In the genomic region with DNA sequence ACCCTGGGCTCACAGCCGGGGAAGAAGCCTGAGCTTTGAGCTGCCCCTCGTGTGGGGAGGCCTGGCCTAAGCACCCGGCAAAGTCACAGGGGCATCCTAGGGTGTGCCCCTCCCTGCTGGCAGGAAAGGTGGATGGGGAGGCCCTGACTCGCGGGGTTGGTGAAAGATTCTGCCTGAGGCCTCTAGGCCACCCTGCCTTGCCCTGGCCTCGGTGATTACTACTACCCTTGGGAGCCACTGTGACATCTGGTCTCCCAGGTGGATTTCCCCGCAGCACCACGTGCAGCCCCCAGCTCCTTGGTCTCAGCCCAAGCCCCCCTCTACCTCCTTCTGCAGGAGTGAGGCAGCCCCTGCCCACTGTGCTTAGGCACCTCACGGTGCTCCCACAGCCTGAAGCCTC, we compare ENCODE assay signal across 18 cellular contexts. TPM values are rescaled to one million over a fixed set of nuclear protein-coding genes. Genes with fewer than 3 reads are reported as not detected.
DNase-seq lines count a peak whose midpoint lies in the region; ATAC-seq and TF ChIP-seq lines count a peak whose summit lies in the region.
"Had no signal": no experiment of that assay in that cellular context is flagged by ENCODE, and none has a peak within 500 bp of the region (broad histone marks: within the 10 kb centered on the region; RNA-seq: fewer than 3 reads in every experiment).

No MANE protein-coding gene starts in this region.

- H2AFZ ChIP-seq in SK-N-SH (ENCODE audit: low read depth): no peak overlapping the region

- H3K4me3 ChIP-seq in SK-N-SH (ENCODE audit: low read depth in 2 of 2, low read length in 1 of 2) (no peak overlapping the region), dorsolateral prefrontal cortex (no peak overlapping the region)

- no peaks in the 10 kb centered on the region for H3K27me3 Mint-ChIP-seq in CD4-positive, alpha-beta T cell
- H3K27me3 Mint-ChIP-seq: B cell; CD8-positive, alpha-beta memory T cell had no signal

- 73% methylated on average over 3 of the region's 9 CpGs for WGBS in SK-N-SH (ENCODE audit: low lambda C conversion rate)

- no peak for TF ChIP-seq EP300 in SK-N-SH (IDR thresholded peaks at IDR 0.05; ENCODE audit: borderline replicate concordance in 1 of 2, low read depth in 1 of 2, low read length in 1 of 2)

- ATAC-seq in SK-N-SH treated with all-trans-retinoic acid at 6 μM for 48 hours: no peak
- ATAC-seq in CD4-positive, alpha-beta T cell (ENCODE audit: poor library complexity): no peak
- ATAC-seq: HCT116 had no signal

- no peaks in the 10 kb centered on the region for H3K36me3 Mint-ChIP-seq in CD4-positive, alpha-beta T cell (ENCODE audit: low read depth)
- H3K36me3 Mint-ChIP-seq: CD14-positive monocyte; CD8-positive, alpha-beta memory T cell had no signal

- no peaks in the 10 kb centered on the region for H4K20me1 ChIP-seq in SK-N-SH (ENCODE audit: insufficient read depth)

- no peaks in the 10 kb centered on the region for H3F3A ChIP-seq in SK-N-SH (replicated peaks; ENCODE audit: insufficient read depth)

- intact Hi-C loops in dorsolateral prefrontal cortex (cut with DNase I): no loop called here
- intact Hi-C loops in CD4-positive, alpha-beta T cell (cut with DNase I, micrococcal nuclease): no loop called here

- H3K4me3 Mint-ChIP-seq in CD4-positive, alpha-beta T cell: no peak overlapping the region
- H3K4me3 Mint-ChIP-seq: B cell; CD14-positive monocyte; CD8-positive, alpha-beta memory T cell had no signal

- POLR2A ChIA-PET in SK-N-SH (lab: Yijun Ruan, JAX): no interaction called here
- POLR2A ChIA-PET in HEK293T (lab: Yijun Ruan, JAX): interaction anchor here (0.8 kb wide), 1 partner anchor 24 kb away, joined by 3 read pairs; a partner anchor contains a TSS
- POLR2A ChIA-PET in CD4-positive, alpha-beta T cell (lab: Charles Lee): no interaction called here

- H3K4me2 ChIP-seq in SK-N-SH: no peak overlapping the region

- H3K9me3 ChIP-seq in SK-N-SH: no peaks in the 10 kb centered on the region
- H3K9me3 ChIP-seq in CD4-positive, alpha-beta T cell (ENCODE audit: control insufficient read depth, low read length): no peaks in the 10 kb centered on the region
- H3K9me3 ChIP-seq: Caco-2 had no signal

- CTCF ChIA-PET in SK-N-SH (lab: Yijun Ruan, JAX): interaction anchor here (1.0 to 1.7 kb wide), 4 partner anchors 9 to 135 kb away, joined by 3 to 5 read pairs (median 4); no protein-coding TSS in a partner anchor
- CTCF ChIA-PET in HEK293T (lab: Yijun Ruan, JAX): no interaction called here
- CTCF ChIA-PET in CD4-positive, alpha-beta T cell (lab: Charles Lee): no interaction called here

- H3K27ac ChIP-seq in SK-N-SH (ENCODE audit: low read depth in 2 of 2, low read length in 1 of 2): no peak overlapping the region; a peak in 1 of 4 replicates
- H3K27ac ChIP-seq in dorsolateral prefrontal cortex: peak overlapping the region in 33 of 59 donors; percentile 3 to 99 (median 63)
- H3K27ac ChIP-seq in CD4-positive, alpha-beta T cell (ENCODE audit: low read depth, low read length): no peak overlapping the region

- H3K27ac Mint-ChIP-seq in CD4-positive, alpha-beta T cell: no peak overlapping the region
- H3K27ac Mint-ChIP-seq: B cell, CD14-positive monocyte had no signal

- peak; percentile 37 for DNase-seq in SK-N-SH
- DNase-seq in D341Med (ENCODE audit: low spot score): peak; percentile 65
- no peak for DNase-seq in dorsolateral prefrontal cortex
- no peak for DNase-seq in HEK293T (ENCODE audit: extremely low spot score)
- DNase-seq in CD4-positive, alpha-beta T cell: no peak
- no peak for DNase-seq in HCEC 1CT
- DNase-seq: ACHN; Caco-2; CD8-positive, alpha-beta memory T cell; DMS53; GF-D8; KBM-7 had no signal

- no peaks in the 10 kb centered on the region for H3K27me3 ChIP-seq in SK-N-SH (ENCODE audit: insufficient read depth)
- H3K27me3 ChIP-seq in dorsolateral prefrontal cortex: no peaks in the 10 kb centered on the region
- H3K27me3 ChIP-seq in CD4-positive, alpha-beta T cell (ENCODE audit: control insufficient read depth, insufficient read depth, low read length): no peaks in the 10 kb centered on the region

- H3K9ac ChIP-seq in SK-N-SH: no peak overlapping the region

- no peaks in the 10 kb centered on the region for H3K36me3 ChIP-seq in SK-N-SH (replicated peaks in 1 of 2; ENCODE audit: control insufficient read depth in 1 of 2, insufficient read depth in 2 of 2, low read length in 1 of 2)

- TF ChIP-seq CTCF in SK-N-SH (IDR thresholded peaks at IDR 0.05): no peak
- no peak for TF ChIP-seq CTCF in dorsolateral prefrontal cortex (IDR thresholded peaks at IDR 0.05 in 54 of 56, conservative IDR thresholded peaks at IDR 0.05 in 2 of 56; ENCODE audit: low read depth in 1 of 56, partially characterized antibody in 56 of 56)
- TF ChIP-seq CTCF in CD4-positive, alpha-beta T cell (IDR thresholded peaks at IDR 0.05): no peak

- H3K4me1 Mint-ChIP-seq in CD4-positive, alpha-beta T cell (ENCODE audit: low read depth): no peaks in the 10 kb centered on the region
- H3K4me1 Mint-ChIP-seq: B cell; CD14-positive monocyte; CD8-positive, alpha-beta memory T cell had no signal

- no peaks in the 10 kb centered on the region for H3K9me2 ChIP-seq in SK-N-SH

- TF ChIP-seq RAD21 in SK-N-SH (IDR thresholded peaks at IDR 0.05; ENCODE audit: low read length): no peak

- H3K4me1 ChIP-seq in SK-N-SH (ENCODE audit: control insufficient read depth in 1 of 2, insufficient read depth in 2 of 2, low read depth in 1 of 2, low read length in 1 of 2): peaks cover 0 to 12% of the 10 kb centered on the region in 2 experiments; a peak in 1 of 4 replicates
- H3K4me1 ChIP-seq: Caco-2 had no signal

- H3K9me3 Mint-ChIP-seq in CD4-positive, alpha-beta T cell: no peaks in the 10 kb centered on the region
- H3K9me3 Mint-ChIP-seq: CD8-positive, alpha-beta memory T cell had no signal

- H3K79me2 ChIP-seq in SK-N-SH (ENCODE audit: insufficient read depth): no peaks in the 10 kb centered on the region

TF ChIP-seq in SK-N-SH, 30 proteins besides CTCF, POLR2A, EP300 and RAD21 (continues in another document):
- TF ChIP-seq, protein P1, sequence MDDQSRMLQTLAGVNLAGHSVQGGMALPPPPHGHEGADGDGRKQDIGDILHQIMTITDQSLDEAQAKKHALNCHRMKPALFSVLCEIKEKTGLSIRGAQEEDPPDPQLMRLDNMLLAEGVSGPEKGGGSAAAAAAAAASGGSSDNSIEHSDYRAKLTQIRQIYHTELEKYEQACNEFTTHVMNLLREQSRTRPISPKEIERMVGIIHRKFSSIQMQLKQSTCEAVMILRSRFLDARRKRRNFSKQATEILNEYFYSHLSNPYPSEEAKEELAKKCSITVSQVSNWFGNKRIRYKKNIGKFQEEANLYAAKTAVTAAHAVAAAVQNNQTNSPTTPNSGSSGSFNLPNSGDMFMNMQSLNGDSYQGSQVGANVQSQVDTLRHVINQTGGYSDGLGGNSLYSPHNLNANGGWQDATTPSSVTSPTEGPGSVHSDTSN (IDR thresholded peaks at IDR 0.05): no peak
- no peak for TF ChIP-seq FOSL2 (IDR thresholded peaks at IDR 0.05; ENCODE audit: borderline replicate concordance, low read depth)

TF ChIP-seq in SK-N-SH treated with all-trans-retinoic acid at 6 μM for 48 hours, 23 proteins besides CTCF, POLR2A, EP300 and RAD21 (continues in another document):
- TF ChIP-seq TOX (CRISPR knock-in tag; IDR thresholded peaks at IDR 0.05; ENCODE audit: borderline replicate concordance): no peak
- TF ChIP-seq, protein P2, sequence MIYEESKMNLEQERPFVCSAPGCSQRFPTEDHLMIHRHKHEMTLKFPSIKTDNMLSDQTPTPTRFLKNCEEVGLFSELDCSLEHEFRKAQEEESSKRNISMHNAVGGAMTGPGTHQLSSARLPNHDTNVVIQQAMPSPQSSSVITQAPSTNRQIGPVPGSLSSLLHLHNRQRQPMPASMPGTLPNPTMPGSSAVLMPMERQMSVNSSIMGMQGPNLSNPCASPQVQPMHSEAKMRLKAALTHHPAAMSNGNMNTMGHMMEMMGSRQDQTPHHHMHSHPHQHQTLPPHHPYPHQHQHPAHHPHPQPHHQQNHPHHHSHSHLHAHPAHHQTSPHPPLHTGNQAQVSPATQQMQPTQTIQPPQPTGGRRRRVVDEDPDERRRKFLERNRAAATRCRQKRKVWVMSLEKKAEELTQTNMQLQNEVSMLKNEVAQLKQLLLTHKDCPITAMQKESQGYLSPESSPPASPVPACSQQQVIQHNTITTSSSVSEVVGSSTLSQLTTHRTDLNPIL (CRISPR knock-in tag; IDR thresholded peaks at IDR 0.05; ENCODE audit: low read depth): no peak
- TF ChIP-seq ZNF70 (CRISPR knock-in tag; IDR thresholded peaks at IDR 0.05): no peak
- no peak for TF ChIP-seq ESRRG (CRISPR knock-in tag; IDR thresholded peaks at IDR 0.05)

TF ChIP-seq in HEK293T, 16 proteins besides CTCF, POLR2A, EP300 and RAD21 (continues in another document):
- TF ChIP-seq FOXK2 (IDR thresholded peaks at IDR 0.05) (no peak), ELF4 (IDR thresholded peaks at IDR 0.05) (no peak), SP1 (IDR thresholded peaks at IDR 0.05) (no peak), FOXA1 (IDR thresholded peaks at IDR 0.05) (no peak), LEF1 (IDR thresholded peaks at IDR 0.05; ENCODE audit: borderline replicate concordance) (no peak), ZNF384 (IDR thresholded peaks at IDR 0.05) (no peak)
- TF ChIP-seq, protein P3, sequence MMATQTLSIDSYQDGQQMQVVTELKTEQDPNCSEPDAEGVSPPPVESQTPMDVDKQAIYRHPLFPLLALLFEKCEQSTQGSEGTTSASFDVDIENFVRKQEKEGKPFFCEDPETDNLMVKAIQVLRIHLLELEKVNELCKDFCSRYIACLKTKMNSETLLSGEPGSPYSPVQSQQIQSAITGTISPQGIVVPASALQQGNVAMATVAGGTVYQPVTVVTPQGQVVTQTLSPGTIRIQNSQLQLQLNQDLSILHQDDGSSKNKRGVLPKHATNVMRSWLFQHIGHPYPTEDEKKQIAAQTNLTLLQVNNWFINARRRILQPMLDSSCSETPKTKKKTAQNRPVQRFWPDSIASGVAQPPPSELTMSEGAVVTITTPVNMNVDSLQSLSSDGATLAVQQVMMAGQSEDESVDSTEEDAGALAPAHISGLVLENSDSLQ (IDR thresholded peaks at IDR 0.05): no peak

RNA-seq across cellular contexts. Expression of a gene that starts 23.9 kb away (rescaled TPM):
- polyA plus RNA-seq in SK-N-SH (2012; rRNA removed): 5.4 and 6.5 TPM in 2 replicates
- polyA plus RNA-seq in SK-N-SH (2012; cell fraction: cytosol; rRNA removed): 3.9 and 6.3 TPM in 2 replicates
- polyA plus RNA-seq in SK-N-SH (2012; cell fraction: nucleus; rRNA removed): 3.5 and 8.9 TPM in 2 replicates
- 100 to 1,000 TPM in 10 of 120 experiments, 10 to 100 TPM in 110; 66.2 to 113 (median 85.3) TPM for total RNA-seq in dorsolateral prefrontal cortex
- total RNA-seq in CD4-positive, alpha-beta T cell: under 1 TPM; 0.20 to 0.38 TPM

RNA-seq across cellular contexts. Expression of a gene that starts 47.5 kb away (rescaled TPM):
- polyA plus RNA-seq in SK-N-SH (2012; rRNA removed): 1.7 and 1.8 TPM in 2 replicates
- 1.4 and 1.5 TPM in 2 replicates for polyA plus RNA-seq in SK-N-SH (2012; cell fraction: cytosol; rRNA removed)
- polyA plus RNA-seq in SK-N-SH (2012; cell fraction: nucleus; rRNA removed): 2.0 and 2.4 TPM in 2 replicates
- 10 to 100 TPM in 84 of 120 experiments, 1 to 10 TPM in 36; 3.0 to 22.3 (median 11.9) TPM for total RNA-seq in dorsolateral prefrontal cortex
- 1 to 10 TPM; 1.2 to 1.5 TPM for total RNA-seq in CD4-positive, alpha-beta T cell
- total RNA-seq: A172; B cell; CD8-positive, alpha-beta memory T cell; H4 had no signal
- polyA plus RNA-seq: CD14-positive monocyte had no signal

RNA-seq across cellular contexts. Expression of a gene that starts 51.0 kb away (rescaled TPM):
- polyA plus RNA-seq in SK-N-SH (2012; rRNA removed): 6.6 and 6.8 TPM in 2 replicates
- 3.5 and 5.0 TPM in 2 replicates for polyA plus RNA-seq in SK-N-SH (2012; cell fraction: cytosol; rRNA removed)
- 10.6 TPM in 2 replicates for polyA plus RNA-seq in SK-N-SH (2012; cell fraction: nucleus; rRNA removed)
- total RNA-seq in dorsolateral prefrontal cortex: 10 to 100 TPM in 101 of 120 experiments, 1 to 10 TPM in 19; 7.2 to 20.6 (median 12.3) TPM
- under 1 TPM; 0.77 to 0.87 TPM for total RNA-seq in CD4-positive, alpha-beta T cell

Comparison
In these comparisons a context has a peak if more than half of its experiments do, and no peak if none do; other contexts are left out.
1. DNase-seq: peak in SK-N-SH (single experiment) and D341Med (single experiment); none in dorsolateral prefrontal cortex (0 of 10), HEK293T (single experiment), CD4-positive, alpha-beta T cell (0 of 10) and HCEC 1CT (single experiment).
2. H3K27ac ChIP-seq: peak in dorsolateral prefrontal cortex (33 of 59); none in SK-N-SH (0 of 2) and CD4-positive, alpha-beta T cell (single experiment).
3. RNA of a gene that starts 23.9 kb away (total RNA-seq): 66.2 to 113 TPM in dorsolateral prefrontal cortex; 0.20 to 0.38 TPM in CD4-positive, alpha-beta T cell; every median in the first group is over 10 times any median in the second.
4. RNA of a gene that starts 51.0 kb away (total RNA-seq): 7.2 to 20.6 TPM in dorsolateral prefrontal cortex; 0.77 to 0.87 TPM in CD4-positive, alpha-beta T cell; every median in the first group is over 4 times any median in the second.